13 cellular contexts compared by ENCODE assay signal in the genomic region with DNA sequence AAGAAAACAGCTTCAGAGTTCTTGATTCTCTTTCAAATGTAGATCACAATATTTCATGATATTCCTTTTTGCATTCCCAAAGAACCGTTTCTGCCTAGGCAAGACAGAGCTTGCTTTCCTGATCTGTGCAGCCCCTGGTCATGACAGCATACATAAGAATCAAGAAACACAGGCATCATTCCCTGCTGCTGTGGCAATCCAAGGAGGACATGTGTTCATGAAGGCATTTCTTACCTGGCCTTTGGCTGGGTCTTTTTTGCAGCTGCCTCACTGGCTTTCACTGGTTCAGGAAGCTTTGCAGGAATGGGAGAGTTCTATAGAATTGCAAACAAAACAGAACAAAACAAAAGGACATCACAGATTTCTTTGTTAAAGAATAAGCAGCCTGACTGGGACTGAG.
"Had no signal": no experiment of that assay in that cellular context is flagged by ENCODE, and none has a peak within 500 bp of the region (broad histone marks: within the 10 kb centered on the region; RNA-seq: fewer than 3 reads in every experiment).

No MANE protein-coding gene starts in this region.

- H3K4me3 ChIP-seq: cardiac muscle cell, tibial artery, vagina had no signal

- H3K4me1 ChIP-seq: tibial artery, vagina had no signal

- H3K9me3 ChIP-seq: tibial artery, vagina had no signal

- H3K4me1 Mint-ChIP-seq: activated CD4-positive, alpha-beta T cell treated with anti-CD3 and anti-CD28 coated beads, Interleukin-2, amount 10 ng/mL, durations not matched to agents 24 days and 14 days; activated naive CD8-positive, alpha-beta T cell treated with anti-CD3 and anti-CD28 coated beads, Interleukin-2, amount 10 ng/mL, durations not matched to agents 7 days and 5 days had no signal

- H3K4me3 Mint-ChIP-seq: activated CD4-positive, alpha-beta T cell treated with anti-CD3 and anti-CD28 coated beads, Interleukin-2, amount 10 ng/mL, durations not matched to agents 24 days and 14 days; activated naive CD8-positive, alpha-beta T cell treated with anti-CD3 and anti-CD28 coated beads, Interleukin-2, amount 10 ng/mL, durations not matched to agents 7 days and 5 days had no signal

- FAIRE-seq: colon, endothelial cell of umbilical vein had no signal

- H3K27me3 ChIP-seq: cardiac muscle cell, tibial artery, vagina had no signal

- DNase-seq: activated CD4-positive, alpha-beta T cell treated with anti-CD3 and anti-CD28 coated beads, Interleukin-2, amount 10 ng/mL, durations not matched to agents 24 days and 14 days; activated CD8-positive, alpha-beta memory T cell treated with anti-CD3 and anti-CD28 coated beads for 24 hours; activated naive CD8-positive, alpha-beta T cell treated with anti-CD3 and anti-CD28 coated beads, Interleukin-2, amount 10 ng/mL, durations not matched to agents 7 days and 5 days; aorta; retina; stimulated activated CD4-positive, alpha-beta T cell treated with anti-CD3 and anti-CD28 coated beads, Interleukin-4, amount 100 ng/mL, for 4 hours; T-helper 1 cell; tibial artery had no signal

- H3K27me3 Mint-ChIP-seq: activated CD4-positive, alpha-beta T cell treated with anti-CD3 and anti-CD28 coated beads, Interleukin-2, amount 10 ng/mL, durations not matched to agents 24 days and 14 days; activated naive CD8-positive, alpha-beta T cell treated with anti-CD3 and anti-CD28 coated beads, Interleukin-2, amount 10 ng/mL, durations not matched to agents 7 days and 5 days had no signal

- H3K9me3 Mint-ChIP-seq: activated CD4-positive, alpha-beta T cell treated with anti-CD3 and anti-CD28 coated beads, Interleukin-2, amount 10 ng/mL, durations not matched to agents 24 days and 14 days; activated naive CD8-positive, alpha-beta T cell treated with anti-CD3 and anti-CD28 coated beads, Interleukin-2, amount 10 ng/mL, durations not matched to agents 7 days and 5 days; activated T-helper 2 cell treated with anti-CD3 and anti-CD28 coated beads, Interferon-gamma antibody, Interleukin-2, Interleukin-4, amounts not matched to agents 10 μg/mL and 5 μg/mL and 100 μg/mL, durations not matched to agents 14 hours and 24 hours and 36 hours had no signal

- H3K27ac Mint-ChIP-seq: activated CD4-positive, alpha-beta T cell treated with anti-CD3 and anti-CD28 coated beads, Interleukin-2, amount 10 ng/mL, durations not matched to agents 24 days and 14 days; activated naive CD8-positive, alpha-beta T cell treated with anti-CD3 and anti-CD28 coated beads, Interleukin-2, amount 10 ng/mL, durations not matched to agents 7 days and 5 days; activated T-helper 2 cell treated with anti-CD3 and anti-CD28 coated beads, Interferon-gamma antibody, Interleukin-2, Interleukin-4, amounts not matched to agents 10 μg/mL and 5 μg/mL and 100 μg/mL, durations not matched to agents 14 hours and 24 hours and 36 hours had no signal

- H3K27ac ChIP-seq: cardiac muscle cell, tibial artery, vagina had no signal
